1 cellular context compared by ENCODE assay signal in the genomic region with DNA sequence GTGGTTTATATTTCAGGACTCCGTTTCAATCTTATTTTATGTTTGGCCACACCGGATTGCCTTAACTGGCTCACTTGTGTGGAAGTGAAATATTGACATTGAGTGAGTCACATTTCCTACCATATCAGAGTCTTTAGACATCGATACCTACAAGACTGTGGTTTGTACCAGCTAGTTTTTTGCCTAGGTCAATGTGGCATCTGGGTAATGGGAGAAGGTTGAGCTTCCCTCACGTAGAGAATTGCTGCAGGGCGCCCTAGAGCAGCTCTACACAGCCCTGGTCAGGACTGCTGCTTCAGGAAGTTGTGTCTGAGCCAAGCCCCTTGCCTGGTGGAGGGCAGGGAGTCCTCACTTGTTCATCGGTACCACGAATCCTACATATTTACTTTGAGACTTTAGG.
TF ChIP-seq lines count a peak whose summit lies in the region.

No MANE protein-coding gene starts in this region.

TF ChIP-seq in HepG2, 621 proteins besides CTCF, POLR2A, EP300 and RAD21:
- TF ChIP-seq ZNF382 (CRISPR knock-in tag; IDR thresholded peaks at IDR 0.05; ENCODE audit: borderline replicate concordance) (no peak), AHR (CRISPR knock-in tag; IDR thresholded peaks at IDR 0.05) (no peak), SOX6 (IDR thresholded peaks at IDR 0.05) (no peak), SOX6 (CRISPR knock-in tag; IDR thresholded peaks at IDR 0.05) (no peak), PAF1 (CRISPR knock-in tag; IDR thresholded peaks at IDR 0.05) (no peak), ZNF234 (CRISPR knock-in tag; conservative IDR thresholded peaks at IDR 0.05) (no peak), ZNF256 (CRISPR knock-in tag; conservative IDR thresholded peaks at IDR 0.05) (no peak), HDAC1 (CRISPR knock-in tag; IDR thresholded peaks at IDR 0.05) (no peak), NFATC3 (CRISPR knock-in tag; IDR thresholded peaks at IDR 0.05) (no peak), SALL2 (CRISPR knock-in tag; IDR thresholded peaks at IDR 0.05) (no peak), ZNF3 (CRISPR knock-in tag; IDR thresholded peaks at IDR 0.05) (no peak), RBFOX2 (IDR thresholded peaks at IDR 0.05; ENCODE audit: low read depth, low read length) (no peak), DNMT3B (CRISPR knock-in tag; conservative IDR thresholded peaks at IDR 0.05) (no peak), PAWR (CRISPR knock-in tag; IDR thresholded peaks at IDR 0.05; ENCODE audit: borderline replicate concordance) (no peak), BCLAF1 (IDR thresholded peaks at IDR 0.05) (no peak), KIAA2018 (CRISPR knock-in tag; IDR thresholded peaks at IDR 0.05; ENCODE audit: borderline replicate concordance) (no peak), SMARCC2 (IDR thresholded peaks at IDR 0.05) (no peak)
- TF ChIP-seq, protein P1, sequence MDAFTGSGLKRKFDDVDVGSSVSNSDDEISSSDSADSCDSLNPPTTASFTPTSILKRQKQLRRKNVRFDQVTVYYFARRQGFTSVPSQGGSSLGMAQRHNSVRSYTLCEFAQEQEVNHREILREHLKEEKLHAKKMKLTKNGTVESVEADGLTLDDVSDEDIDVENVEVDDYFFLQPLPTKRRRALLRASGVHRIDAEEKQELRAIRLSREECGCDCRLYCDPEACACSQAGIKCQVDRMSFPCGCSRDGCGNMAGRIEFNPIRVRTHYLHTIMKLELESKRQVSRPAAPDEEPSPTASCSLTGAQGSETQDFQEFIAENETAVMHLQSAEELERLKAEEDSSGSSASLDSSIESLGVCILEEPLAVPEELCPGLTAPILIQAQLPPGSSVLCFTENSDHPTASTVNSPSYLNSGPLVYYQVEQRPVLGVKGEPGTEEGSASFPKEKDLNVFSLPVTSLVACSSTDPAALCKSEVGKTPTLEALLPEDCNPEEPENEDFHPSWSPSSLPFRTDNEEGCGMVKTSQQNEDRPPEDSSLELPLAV (CRISPR knock-in tag; conservative IDR thresholded peaks at IDR 0.05; ENCODE audit: low read depth) = no peak
- TF ChIP-seq, protein P2, sequence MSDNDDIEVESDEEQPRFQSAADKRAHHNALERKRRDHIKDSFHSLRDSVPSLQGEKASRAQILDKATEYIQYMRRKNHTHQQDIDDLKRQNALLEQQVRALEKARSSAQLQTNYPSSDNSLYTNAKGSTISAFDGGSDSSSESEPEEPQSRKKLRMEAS (IDR thresholded peaks at IDR 0.05) = no peak
